Comparison of ENCODE assay signal across 1 cellular context in genomic region chr7:112510032-112510742, GRCh38.
TF ChIP-seq lines count a peak whose summit lies in the region.

No MANE protein-coding gene starts in this region.

TF ChIP-seq in K562, 482 proteins besides CTCF, POLR2A, EP300 and RAD21 (continued from another document):
- TF ChIP-seq, protein P1, sequence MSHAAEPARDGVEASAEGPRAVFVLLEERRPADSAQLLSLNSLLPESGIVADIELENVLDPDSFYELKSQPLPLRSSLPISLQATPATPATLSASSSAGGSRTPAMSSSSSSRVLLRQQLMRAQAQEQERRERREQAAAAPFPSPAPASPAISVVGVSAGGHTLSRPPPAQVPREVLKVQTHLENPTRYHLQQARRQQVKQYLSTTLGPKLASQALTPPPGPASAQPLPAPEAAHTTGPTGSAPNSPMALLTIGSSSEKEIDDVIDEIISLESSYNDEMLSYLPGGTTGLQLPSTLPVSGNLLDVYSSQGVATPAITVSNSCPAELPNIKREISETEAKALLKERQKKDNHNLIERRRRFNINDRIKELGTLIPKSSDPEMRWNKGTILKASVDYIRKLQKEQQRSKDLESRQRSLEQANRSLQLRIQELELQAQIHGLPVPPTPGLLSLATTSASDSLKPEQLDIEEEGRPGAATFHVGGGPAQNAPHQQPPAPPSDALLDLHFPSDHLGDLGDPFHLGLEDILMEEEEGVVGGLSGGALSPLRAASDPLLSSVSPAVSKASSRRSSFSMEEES (CRISPR knock-in tag; IDR thresholded peaks at IDR 0.05), result 0 out of 2 replicates have a peak, but pooled peaks have one; percentile 14
- TF ChIP-seq BHLHE40 (IDR thresholded peaks at IDR 0.05; ENCODE audit: low read length), result peak; percentile 30; the same call in 1 of the 2 replicates
- no peak for TF ChIP-seq NR0B1 (IDR thresholded peaks at IDR 0.05; ENCODE audit: partially characterized antibody)
- peak; percentile 21; the same call in 1 of the 2 replicates for TF ChIP-seq RFX1 (IDR thresholded peaks at IDR 0.05)
- peak; percentile 45; the same call in 1 of the 2 replicates for TF ChIP-seq FOSL1 (tag; conservative IDR thresholded peaks at IDR 0.05)
- no peak for TF ChIP-seq PRPF4 (IDR thresholded peaks at IDR 0.05; ENCODE audit: insufficient read depth, low read depth, low read length, poor library complexity, severe bottlenecking)
